Comparison of ENCODE assay signal across 19 cellular contexts in genomic region chr15:70208332-70208731, GRCh38.
DNase-seq lines count a peak whose midpoint lies in the region; ATAC-seq and TF ChIP-seq lines count a peak whose summit lies in the region.
"Had no signal": no experiment of that assay in that cellular context is flagged by ENCODE, and none has a peak within 500 bp of the region (broad histone marks: within the 10 kb centered on the region; RNA-seq: fewer than 3 reads in every experiment).

No MANE protein-coding gene starts in this region.

- ATAC-seq in activated naive CD8-positive, alpha-beta T cell treated with anti-CD3 and anti-CD28 coated beads, Interleukin-2, amount 10 ng/mL, durations not matched to agents 7 days and 5 days (ENCODE audit: low read depth): no peak
- ATAC-seq in activated naive CD8-positive, alpha-beta T cell treated with anti-CD3 and anti-CD28 coated beads, Interleukin-2, amount 50 U/mL, for 24 hours: no peak
- ATAC-seq in RWPE2 (ENCODE audit: low read depth) (no peak), upper lobe of right lung (no peak), GM21423 (IDR thresholded peaks at IDR 0.05; ENCODE audit: unreplicated experiment) (no peak)
- ATAC-seq: CD8-positive, alpha-beta T cell; GM23338 had no signal

- TF ChIP-seq CTCF in RWPE2 (IDR thresholded peaks at IDR 0.05; ENCODE audit: poor library complexity, severe bottlenecking): no peak
- TF ChIP-seq CTCF in upper lobe of right lung (IDR thresholded peaks at IDR 0.05): no peak

- H3K4me3 Mint-ChIP-seq in activated naive CD8-positive, alpha-beta T cell treated with anti-CD3 and anti-CD28 coated beads, Interleukin-2, amount 10 ng/mL, durations not matched to agents 7 days and 5 days: no peak overlapping the region
- no peak overlapping the region for H3K4me3 Mint-ChIP-seq in activated naive CD8-positive, alpha-beta T cell treated with anti-CD3 and anti-CD28 coated beads, Interleukin-2, amount 50 U/mL, for 24 hours
- H3K4me3 Mint-ChIP-seq: B cell; CD4-positive, CD25-positive, alpha-beta regulatory T cell; CD8-positive, alpha-beta T cell; GM23338 had no signal

- H3K9me3 Mint-ChIP-seq in activated naive CD8-positive, alpha-beta T cell treated with anti-CD3 and anti-CD28 coated beads, Interleukin-2, amount 10 ng/mL, durations not matched to agents 7 days and 5 days: no peaks in the 10 kb centered on the region
- no peaks in the 10 kb centered on the region for H3K9me3 Mint-ChIP-seq in activated naive CD8-positive, alpha-beta T cell treated with anti-CD3 and anti-CD28 coated beads, Interleukin-2, amount 50 U/mL, for 24 hours
- H3K9me3 Mint-ChIP-seq: CD4-positive, CD25-positive, alpha-beta regulatory T cell; CD8-positive, alpha-beta T cell; GM23338 had no signal

- no peaks in the 10 kb centered on the region for H3K36me3 ChIP-seq in RWPE2 (ENCODE audit: low read depth)
- no peaks in the 10 kb centered on the region for H3K36me3 ChIP-seq in upper lobe of right lung
- H3K36me3 ChIP-seq: BLaER1, HAP-1 had no signal

- no peak overlapping the region for H3K27ac Mint-ChIP-seq in activated naive CD8-positive, alpha-beta T cell treated with anti-CD3 and anti-CD28 coated beads, Interleukin-2, amount 10 ng/mL, durations not matched to agents 7 days and 5 days
- H3K27ac Mint-ChIP-seq in activated naive CD8-positive, alpha-beta T cell treated with anti-CD3 and anti-CD28 coated beads, Interleukin-2, amount 50 U/mL, for 24 hours: no peak overlapping the region
- H3K27ac Mint-ChIP-seq: B cell; CD4-positive, CD25-positive, alpha-beta regulatory T cell; CD8-positive, alpha-beta T cell; GM23338 had no signal

- H3K4me1 ChIP-seq in RWPE2 (ENCODE audit: insufficient read depth, poor library complexity, severe bottlenecking) (no peaks in the 10 kb centered on the region), upper lobe of right lung (peaks cover 10% of the 10 kb centered on the region)
- H3K4me1 ChIP-seq: BLaER1, Caco-2, HAP-1 had no signal

- POLR2A ChIA-PET in activated naive CD8-positive, alpha-beta T cell treated with anti-CD3 and anti-CD28 coated beads, Interleukin-2, amount 10 ng/mL, durations not matched to agents 7 days and 5 days (lab: Charles Lee): interaction anchor here (0.9 kb wide), 1 partner anchor 109 kb away, joined by 4 read pairs; no protein-coding TSS in a partner anchor

- H3K27ac ChIP-seq in RWPE2 (ENCODE audit: poor library complexity, severe bottlenecking) (no peak overlapping the region), upper lobe of right lung (no peak overlapping the region)
- H3K27ac ChIP-seq: 22Rv1, BLaER1, C4-2B had no signal

- intact Hi-C loops in upper lobe of right lung (cut with DNase I): no loop called here

- H3K4me1 Mint-ChIP-seq in activated naive CD8-positive, alpha-beta T cell treated with anti-CD3 and anti-CD28 coated beads, Interleukin-2, amount 10 ng/mL, durations not matched to agents 7 days and 5 days: no peaks in the 10 kb centered on the region
- H3K4me1 Mint-ChIP-seq in activated naive CD8-positive, alpha-beta T cell treated with anti-CD3 and anti-CD28 coated beads, Interleukin-2, amount 50 U/mL, for 24 hours: peaks cover 3% of the 10 kb centered on the region

- H3K27me3 ChIP-seq in RWPE2 (ENCODE audit: insufficient read depth, poor library complexity, severe bottlenecking) (no peaks in the 10 kb centered on the region), upper lobe of right lung (no peaks in the 10 kb centered on the region)
- H3K27me3 ChIP-seq: BLaER1 had no signal

- H3K4me3 ChIP-seq in RWPE2 (ENCODE audit: severe bottlenecking) (no peak overlapping the region), upper lobe of right lung (no peak overlapping the region)
- H3K4me3 ChIP-seq: BLaER1, GM23338, HAP-1 had no signal

- H3K36me3 Mint-ChIP-seq in activated naive CD8-positive, alpha-beta T cell treated with anti-CD3 and anti-CD28 coated beads, Interleukin-2, amount 10 ng/mL, durations not matched to agents 7 days and 5 days: no peaks in the 10 kb centered on the region
- no peaks in the 10 kb centered on the region for H3K36me3 Mint-ChIP-seq in activated naive CD8-positive, alpha-beta T cell treated with anti-CD3 and anti-CD28 coated beads, Interleukin-2, amount 50 U/mL, for 24 hours (ENCODE audit: low read depth)
- H3K36me3 Mint-ChIP-seq: CD4-positive, CD25-positive, alpha-beta regulatory T cell; CD8-positive, alpha-beta T cell had no signal

- peaks cover 29% of the 10 kb centered on the region for H3K27me3 Mint-ChIP-seq in activated naive CD8-positive, alpha-beta T cell treated with anti-CD3 and anti-CD28 coated beads, Interleukin-2, amount 10 ng/mL, durations not matched to agents 7 days and 5 days
- peaks cover 13% of the 10 kb centered on the region for H3K27me3 Mint-ChIP-seq in activated naive CD8-positive, alpha-beta T cell treated with anti-CD3 and anti-CD28 coated beads, Interleukin-2, amount 50 U/mL, for 24 hours

- H3K9me3 ChIP-seq in RWPE2 (ENCODE audit: severe bottlenecking) (no peaks in the 10 kb centered on the region), upper lobe of right lung (no peaks in the 10 kb centered on the region)
- H3K9me3 ChIP-seq: BLaER1, Caco-2, HAP-1 had no signal

- peak; percentile 8 for DNase-seq in activated naive CD8-positive, alpha-beta T cell treated with anti-CD3 and anti-CD28 coated beads, Interleukin-2, amount 10 ng/mL, durations not matched to agents 7 days and 5 days
- DNase-seq in activated naive CD8-positive, alpha-beta T cell treated with anti-CD3 and anti-CD28 coated beads, Interleukin-2, amount 50 U/mL, for 24 hours: no peak
- peak; percentile 45 for DNase-seq in RWPE2 (ENCODE audit: low spot score)
- peak; percentile 53 for DNase-seq in mesenteric fat pad (ENCODE audit: low spot score)
- DNase-seq in upper lobe of right lung: peak; percentile 41
- no peak for DNase-seq in NCI-H2029 treated with DMSO at 0.1 percent for 48 hours (lab: John Stamatoyannopoulos, UW)
- no peak for DNase-seq in NCI-H2171 (lab: John Stamatoyannopoulos, UW)
- DNase-seq: Caco-2; CD4-positive, CD25-positive, alpha-beta regulatory T cell; CD8-positive, alpha-beta T cell; DMS153; DND-41 had no signal

Comparison
In these comparisons a context has a peak if more than half of its experiments do, and no peak if none do; other contexts are left out.
1. DNase-seq: peak in activated naive CD8-positive, alpha-beta T cell treated with anti-CD3 and anti-CD28 coated beads, Interleukin-2, amount 10 ng/mL, durations not matched to agents 7 days and 5 days (single experiment), RWPE2 (single experiment), mesenteric fat pad (single experiment) and upper lobe of right lung (single experiment); none in activated naive CD8-positive, alpha-beta T cell treated with anti-CD3 and anti-CD28 coated beads, Interleukin-2, amount 50 U/mL, for 24 hours (single experiment), NCI-H2029 treated with DMSO at 0.1 percent for 48 hours (single experiment) and NCI-H2171 (single experiment).